8 cellular contexts compared by ENCODE assay signal in genomic region chr17:64028874-64029464, GRCh38. TPM values are rescaled to one million over a fixed set of nuclear protein-coding genes. Genes with fewer than 3 reads are reported as not detected.
DNase-seq lines count a peak whose midpoint lies in the region; ATAC-seq and TF ChIP-seq lines count a peak whose summit lies in the region.

No MANE protein-coding gene starts in this region.

- no peaks in the 10 kb centered on the region for H3K9me3 ChIP-seq in CD4-positive, alpha-beta T cell (ENCODE audit: control insufficient read depth, low read length)
- H3K9me3 ChIP-seq in NT2/D1 (ENCODE audit: insufficient read depth, low read length): no peaks in the 10 kb centered on the region
- no peaks in the 10 kb centered on the region for H3K9me3 ChIP-seq in suprapubic skin

- no peak overlapping the region for H3K27ac ChIP-seq in CD4-positive, alpha-beta T cell (ENCODE audit: low read depth, low read length)
- no peak overlapping the region for H3K27ac ChIP-seq in suprapubic skin

- POLR2A ChIA-PET in CD4-positive, alpha-beta T cell (lab: Charles Lee): interaction anchor here (0.6 to 6.3 kb wide), 12 partner anchors 9 to 235 kb away, joined by 3 to 74 read pairs (median 7); partner anchors contain the start of genes ERN1 and ICAM2

- WGBS in suprapubic skin: 19% methylated on average over 3 of the region's 3 CpGs

- H3K9ac ChIP-seq in NT2/D1 (ENCODE audit: insufficient read length, low read depth): no peak overlapping the region

- DNase-seq in CD4-positive, alpha-beta T cell: peak; percentile 57 to 72 (median 66)
- DNase-seq in NT2/D1 (ENCODE audit: low read depth, low spot score): peak; percentile 13
- peak; percentile 54 for DNase-seq in activated CD8-positive, alpha-beta memory T cell treated with anti-CD3 and anti-CD28 coated beads, Interleukin-2, amount 50 U/mL, for 24 hours (ENCODE audit: extremely low read depth)
- peak; percentile 67 for DNase-seq in neural crest cell (ENCODE audit: low read depth, low spot score)
- DNase-seq in suprapubic skin (ENCODE audit: low spot score in 2 of 2): peak in 1 of 2 donors; percentile 71

- no peak for ATAC-seq in CD4-positive, alpha-beta T cell (ENCODE audit: poor library complexity)
- peak; percentile 44 for ATAC-seq in HG02798 (IDR thresholded peaks at IDR 0.05; ENCODE audit: poor library complexity, unreplicated experiment)
- ATAC-seq in esophagus mucosa: peak; percentile 69
- no peak for ATAC-seq in GM21723 (IDR thresholded peaks at IDR 0.05; ENCODE audit: unreplicated experiment)

- no peaks in the 10 kb centered on the region for H3K9me3 Mint-ChIP-seq in CD4-positive, alpha-beta T cell
- H3K9me3 Mint-ChIP-seq in neural crest cell: no peaks in the 10 kb centered on the region

- no peaks in the 10 kb centered on the region for H3K36me3 ChIP-seq in NT2/D1 (ENCODE audit: insufficient read depth, insufficient read length, low read length)
- H3K36me3 ChIP-seq in suprapubic skin: no peaks in the 10 kb centered on the region

- H3K4me3 Mint-ChIP-seq in CD4-positive, alpha-beta T cell: no peak overlapping the region
- no peak overlapping the region for H3K4me3 Mint-ChIP-seq in neural crest cell

- H3K4me1 ChIP-seq in NT2/D1 (ENCODE audit: insufficient read depth, insufficient read length) (no peaks in the 10 kb centered on the region), suprapubic skin (peaks cover 11% of the 10 kb centered on the region)

- no peaks in the 10 kb centered on the region for H3K27me3 ChIP-seq in CD4-positive, alpha-beta T cell (ENCODE audit: control insufficient read depth, insufficient read depth, low read length)
- peaks cover 5% of the 10 kb centered on the region for H3K27me3 ChIP-seq in NT2/D1 (ENCODE audit: insufficient read depth, insufficient read length)
- no peaks in the 10 kb centered on the region for H3K27me3 ChIP-seq in suprapubic skin

- TF ChIP-seq EP300 in suprapubic skin (IDR thresholded peaks at IDR 0.05): no peak

- intact Hi-C loops in CD4-positive, alpha-beta T cell (cut with DNase I, micrococcal nuclease): loop anchor here (1.0 to 10.0 kb wide), 7 partner anchors 33 to 476 kb away; partner anchors contain the start of genes CCDC47 (in 1 of the 2), CEP95 (in 1 of the 2), DDX42 (in 1 of the 2) and DDX5 (in 1 of the 2)

- TF ChIP-seq POLR2A in suprapubic skin (IDR thresholded peaks at IDR 0.05): no peak

- H3K36me3 Mint-ChIP-seq in CD4-positive, alpha-beta T cell (ENCODE audit: low read depth): no peaks in the 10 kb centered on the region
- H3K36me3 Mint-ChIP-seq in neural crest cell (ENCODE audit: low read depth): no peaks in the 10 kb centered on the region

- no peaks in the 10 kb centered on the region for H3K27me3 Mint-ChIP-seq in CD4-positive, alpha-beta T cell
- peaks cover 8% of the 10 kb centered on the region for H3K27me3 Mint-ChIP-seq in neural crest cell (ENCODE audit: low read depth)

- H3K4me3 ChIP-seq in NT2/D1 (ENCODE audit: insufficient read length, low read depth): no peak overlapping the region
- no peak overlapping the region for H3K4me3 ChIP-seq in suprapubic skin

- TF ChIP-seq CTCF in CD4-positive, alpha-beta T cell (IDR thresholded peaks at IDR 0.05): peak; percentile 94
- TF ChIP-seq CTCF in neural crest cell (conservative IDR thresholded peaks at IDR 0.05): peak; percentile 88
- peak; percentile 45 to 70 for TF ChIP-seq CTCF in suprapubic skin (IDR thresholded peaks at IDR 0.05)

- CTCF ChIA-PET in CD4-positive, alpha-beta T cell (lab: Charles Lee): interaction anchor here (0.7 to 7.9 kb wide), 32 partner anchors 9 to 119 kb away, joined by 3 to 170 read pairs (median 6); partner anchors contain the start of genes CD79B, ERN1, GH1 and ICAM2

- peaks cover 33% of the 10 kb centered on the region for H3K4me1 Mint-ChIP-seq in CD4-positive, alpha-beta T cell (ENCODE audit: low read depth)
- H3K4me1 Mint-ChIP-seq in neural crest cell: peaks cover 4% of the 10 kb centered on the region

- no peak overlapping the region for H3K27ac Mint-ChIP-seq in CD4-positive, alpha-beta T cell
- H3K27ac Mint-ChIP-seq in neural crest cell (ENCODE audit: unreplicated experiment): no peak overlapping the region

RNA-seq across cellular contexts. Expression of gene ICAM2, which starts 8.5 kb away (rescaled TPM):
- total RNA-seq in CD4-positive, alpha-beta T cell: 10 to 100 TPM; 50.6 to 54.7 TPM
- 3.5 TPM for total RNA-seq in esophagus mucosa
- not detected in 2 replicates for total RNA-seq in neural crest cell
- 10 to 100 TPM in 2 of 4 donors, 1 to 10 TPM in 2; 8.4 to 32.5 (median 14.9) TPM for total RNA-seq in suprapubic skin

RNA-seq across cellular contexts. Expression of gene PRR29, which starts 30.8 kb away (rescaled TPM):
- total RNA-seq in CD4-positive, alpha-beta T cell: under 1 TPM; 0.56 to 0.71 TPM
- not detected for total RNA-seq in esophagus mucosa
- 0.82 and 1.4 TPM in 2 replicates for total RNA-seq in neural crest cell
- total RNA-seq in suprapubic skin: under 1 TPM in 1 of 4 donors, not detected in 3; 0.30 TPM

RNA-seq across cellular contexts. Expression of gene SCN4A, which starts 56.3 kb away (rescaled TPM):
- under 1 TPM in 1 of 2 experiments, not detected in 1; 0.03 TPM for total RNA-seq in CD4-positive, alpha-beta T cell
- total RNA-seq in esophagus mucosa (0.12 TPM), neural crest cell (1.6 and 1.9 TPM in 2 replicates), suprapubic skin (1 to 10 TPM in 2 of 4 donors, under 1 TPM in 2; 0.45 to 4.5 (median 1.6) TPM)

Comparison
In these comparisons a context has a peak if more than half of its experiments do, and no peak if none do; other contexts are left out.
1. ATAC-seq: peak in HG02798 (single experiment) and esophagus mucosa (single experiment); none in CD4-positive, alpha-beta T cell (single experiment) and GM21723 (single experiment).
2. Peak in every context shown above with its lines, with median percentiles within 50 percentile points of each other: CTCF ChIP-seq.